ENCODE assay signal across 8 cellular contexts in genomic region chr12:54417712-54418440, GRCh38. TPM values are rescaled to one million over a fixed set of nuclear protein-coding genes. Genes with fewer than 3 reads are reported as not detected.
DNase-seq lines count a peak whose midpoint lies in the region; ATAC-seq and TF ChIP-seq lines count a peak whose summit lies in the region.

No MANE protein-coding gene starts in this region.

- H3K9me3 ChIP-seq in HCT116 (ENCODE audit: control insufficient read depth in 1 of 2, insufficient read depth in 1 of 2, low read depth in 1 of 2, low read length in 2 of 2) (no peaks in the 10 kb centered on the region), heart left ventricle (no peaks in the 10 kb centered on the region), sigmoid colon (no peaks in the 10 kb centered on the region)

- H4K20me1 ChIP-seq in HCT116 (ENCODE audit: insufficient read depth): no peaks in the 10 kb centered on the region

- H3K27ac ChIP-seq in HCT116 (ENCODE audit: low read depth, low read length) (peak overlapping the region; percentile 77; the same call in 1 of the 2 replicates), heart left ventricle (peak overlapping the region; percentile 85 to 99 (median 96)), sigmoid colon (peak overlapping the region; percentile 96 to 100 (median 100))

- POLR2A ChIA-PET in HCT116 (lab: Charles Lee): interaction anchor here (1.7 kb wide), 1 partner anchor 18 kb away, joined by 5 read pairs; no protein-coding TSS in a partner anchor
- POLR2A ChIA-PET in activated CD4-positive, alpha-beta memory T cell treated with anti-CD3 and anti-CD28 coated beads, Interleukin-2, amount 10 ng/mL, durations not matched to agents 7 days and 5 days (lab: Charles Lee): interaction anchor here (0.7 to 2.7 kb wide), 9 partner anchors 12 to 137 kb away, joined by 3 to 11 read pairs (median 10); partner anchors contain the start of genes CBX5, COPZ1, HNRNPA1 and NCKAP1L

- TSS peak; percentile 34 for BruUV-seq in HCT116 (replicated peaks; lab: Mats Ljungman, UMichigan)

- H3K27me3 ChIP-seq in HCT116 (ENCODE audit: insufficient read depth, low read length) (no peaks in the 10 kb centered on the region), heart left ventricle (no peaks in the 10 kb centered on the region), sigmoid colon (no peaks in the 10 kb centered on the region)

- DNase-seq in HCT116 (ENCODE audit: low read depth, low spot score) (no peak), heart left ventricle (peak in 3 of 5 donors; percentile 58 to 73 (median 67)), sigmoid colon (peak; percentile 80), hippocampal formation (lab: John Stamatoyannopoulos, UW) (no peak), NCI-H2029 treated with DMSO at 0.1 percent for 48 hours (lab: John Stamatoyannopoulos, UW) (no peak)
- DNase-seq in activated CD4-positive, alpha-beta memory T cell treated with anti-CD3 and anti-CD28 coated beads, Interleukin-2, amount 10 ng/mL, durations not matched to agents 7 days and 5 days: no peak

- H3K27ac Mint-ChIP-seq in activated CD4-positive, alpha-beta memory T cell treated with anti-CD3 and anti-CD28 coated beads, Interleukin-2, amount 10 ng/mL, durations not matched to agents 7 days and 5 days: peak overlapping the region; percentile 85

- H3K4me3 Mint-ChIP-seq in activated CD4-positive, alpha-beta memory T cell treated with anti-CD3 and anti-CD28 coated beads, Interleukin-2, amount 10 ng/mL, durations not matched to agents 7 days and 5 days: peak overlapping the region; percentile 93

- no peaks in the 10 kb centered on the region for H3K36me3 ChIP-seq in HCT116 (ENCODE audit: control insufficient read depth in 1 of 2, insufficient read depth in 2 of 2, low read length in 2 of 2)
- H3K36me3 ChIP-seq in heart left ventricle: peaks cover 0 to 2% (median 0%) of the 10 kb centered on the region in 9 donors
- peaks cover 0 to 24% (median 3%) of the 10 kb centered on the region in 4 donors for H3K36me3 ChIP-seq in sigmoid colon

- CTCF ChIA-PET in HCT116 (lab: Charles Lee): interaction anchor here (7.1 kb wide), 1 partner anchor 18 kb away, joined by 41 read pairs; no protein-coding TSS in a partner anchor
- CTCF ChIA-PET in activated CD4-positive, alpha-beta memory T cell treated with anti-CD3 and anti-CD28 coated beads, Interleukin-2, amount 10 ng/mL, durations not matched to agents 7 days and 5 days (lab: Charles Lee): interaction anchor here (0.8 to 11.8 kb wide), 5 partner anchors 11 to 85 kb away, joined by 3 to 282 read pairs (median 10); no protein-coding TSS in a partner anchor

- no peak; the same call in 1 of the 2 replicates for ATAC-seq in HCT116
- peak in 3 of 4 donors; percentile 12 to 63 (median 15) for ATAC-seq in heart left ventricle
- ATAC-seq in GM19023 (IDR thresholded peaks at IDR 0.05; ENCODE audit: unreplicated experiment): no peak
- no peak for ATAC-seq in HG03460 (IDR thresholded peaks at IDR 0.05; ENCODE audit: unreplicated experiment)

- TF ChIP-seq POLR2A in HCT116 (IDR thresholded peaks at IDR 0.05; ENCODE audit: borderline replicate concordance, extremely low read depth, insufficient read depth, insufficient read length): no peak
- TF ChIP-seq POLR2A in heart left ventricle (IDR thresholded peaks at IDR 0.05): no peak
- no peak for TF ChIP-seq POLR2A in sigmoid colon (IDR thresholded peaks at IDR 0.05)

- H3K9ac ChIP-seq in HCT116 (ENCODE audit: low read length): peak overlapping the region; percentile 89

- 5 to 7% (median 6%) methylated on average over 18 to 25 of the region's 25 CpGs for WGBS in heart left ventricle, 4 donors
- WGBS in sigmoid colon, 2 donors: 9 to 36% methylated on average over 25 of the region's 25 CpGs

- TF ChIP-seq RAD21 in HCT116 (IDR thresholded peaks at IDR 0.05; ENCODE audit: low read depth): no peak

- H3K4me1 ChIP-seq in HCT116 (ENCODE audit: control insufficient read depth in 1 of 2, insufficient read depth in 2 of 2, low read length in 2 of 2) (peaks cover 16 to 60% of the 10 kb centered on the region in 2 experiments), heart left ventricle (peaks cover 7 to 79% (median 67%) of the 10 kb centered on the region in 12 donors), sigmoid colon (peaks cover 0 to 75% (median 63%) of the 10 kb centered on the region in 4 donors)

- H3K4me3 ChIP-seq in HCT116 (replicated peaks in 1 of 2; ENCODE audit: low read depth in 1 of 2, low read length in 2 of 2): peak overlapping the region; percentile 87 to 95
- H3K4me3 ChIP-seq in heart left ventricle: peak overlapping the region; percentile 67 to 97 (median 88)
- H3K4me3 ChIP-seq in sigmoid colon: peak overlapping the region; percentile 96 to 100 (median 100)

- peaks cover 46% of the 10 kb centered on the region for H3K79me2 ChIP-seq in HCT116 (ENCODE audit: insufficient read depth, low read length)

- RAD21 ChIA-PET in HCT116 (lab: Charles Lee; ENCODE audit: low non-redundant PET in 1 of 2, low total read pairs in 2 of 2, uncharacterized antibody in 2 of 2, unreplicated experiment in 2 of 2): no interaction called here

- H3K9me3 Mint-ChIP-seq in activated CD4-positive, alpha-beta memory T cell treated with anti-CD3 and anti-CD28 coated beads, Interleukin-2, amount 10 ng/mL, durations not matched to agents 7 days and 5 days: no peaks in the 10 kb centered on the region

- H3K27me3 Mint-ChIP-seq in activated CD4-positive, alpha-beta memory T cell treated with anti-CD3 and anti-CD28 coated beads, Interleukin-2, amount 10 ng/mL, durations not matched to agents 7 days and 5 days: peaks cover 21% of the 10 kb centered on the region

- peaks cover 64% of the 10 kb centered on the region for H3K4me1 Mint-ChIP-seq in activated CD4-positive, alpha-beta memory T cell treated with anti-CD3 and anti-CD28 coated beads, Interleukin-2, amount 10 ng/mL, durations not matched to agents 7 days and 5 days

- TF ChIP-seq EP300 in sigmoid colon (IDR thresholded peaks at IDR 0.05): no peak

- H2AFZ ChIP-seq in HCT116 (ENCODE audit: low read depth, low read length, poor library complexity, severe bottlenecking): no peak overlapping the region

- H3K9me2 ChIP-seq in HCT116 (ENCODE audit: insufficient read depth): no peaks in the 10 kb centered on the region

- intact Hi-C loops in HCT116 (cut with micrococcal nuclease) (no loop called here), heart left ventricle (cut with DNase I) (loop anchor here in 4 of 10 donors (2.0 kb wide), 2 partner anchors 15 to 17 kb away; no protein-coding TSS in a partner anchor), sigmoid colon (cut with DNase I) (loop anchor here (2.0 kb wide), 1 partner anchor 15 kb away; no protein-coding TSS in a partner anchor)

- TF ChIP-seq CTCF in HCT116 (IDR thresholded peaks at IDR 0.05 in 2 of 3, conservative IDR thresholded peaks at IDR 0.05 in 1 of 3; ENCODE audit: borderline replicate concordance in 1 of 3, insufficient read depth in 1 of 3, low read depth in 2 of 3, low read length in 2 of 3) (no peak), heart left ventricle (IDR thresholded peaks at IDR 0.05) (no peak), sigmoid colon (IDR thresholded peaks at IDR 0.05) (no peak)

- H3K36me3 Mint-ChIP-seq in activated CD4-positive, alpha-beta memory T cell treated with anti-CD3 and anti-CD28 coated beads, Interleukin-2, amount 10 ng/mL, durations not matched to agents 7 days and 5 days (ENCODE audit: low read depth): peaks cover 38% of the 10 kb centered on the region

- peak overlapping the region; percentile 93 for H3K4me2 ChIP-seq in HCT116 (ENCODE audit: low read length)

TF ChIP-seq in HCT116, 20 proteins besides CTCF, POLR2A, EP300 and RAD21 (continues in another document):
- no peak for TF ChIP-seq ATF3 (IDR thresholded peaks at IDR 0.05)

RNA-seq across cellular contexts. Expression of gene ITGA5, which starts 1.2 kb away (rescaled TPM):
- 49.7 TPM for total RNA-seq in HCT116 (2021; ENCODE audit: unreplicated experiment)
- polyA plus RNA-seq in HCT116 (2012): 58.3 and 64.0 TPM in 2 replicates
- 100 to 1,000 TPM; 102 to 107 TPM for total RNA-seq in activated CD4-positive, alpha-beta memory T cell treated with anti-CD3 and anti-CD28 coated beads, Interleukin-2, amount 10 ng/mL, durations not matched to agents 7 days and 5 days
- total RNA-seq in heart left ventricle: 100 to 1,000 TPM in 2 of 9 donors, 10 to 100 TPM in 7; 41.6 to 128 (median 55.0) TPM
- 100 to 1,000 TPM in 1 of 2 donors, 10 to 100 TPM in 1; 33.2 to 301 TPM for polyA plus RNA-seq in heart left ventricle
- 100 to 1,000 TPM; 200 to 765 (median 459) TPM for total RNA-seq in sigmoid colon
- 10 to 100 TPM in 1 of 3 donors, 1 to 10 TPM in 2; 7.4 to 92.7 (median 7.8) TPM for polyA plus RNA-seq in sigmoid colon

RNA-seq across cellular contexts. Expression of gene ZNF385A, which starts 33.3 kb away (rescaled TPM):
- total RNA-seq in HCT116 (2021; ENCODE audit: unreplicated experiment): 34.7 TPM
- 32.1 and 34.1 TPM in 2 replicates for polyA plus RNA-seq in HCT116 (2012)
- 1 to 10 TPM in 1 of 2 experiments, under 1 TPM in 1; 0.38 to 1.2 TPM for total RNA-seq in activated CD4-positive, alpha-beta memory T cell treated with anti-CD3 and anti-CD28 coated beads, Interleukin-2, amount 10 ng/mL, durations not matched to agents 7 days and 5 days
- 10 to 100 TPM in 4 of 9 donors, 1 to 10 TPM in 5; 3.6 to 22.7 (median 6.7) TPM for total RNA-seq in heart left ventricle
- polyA plus RNA-seq in heart left ventricle: 1 to 10 TPM; 5.3 TPM
- 10 to 100 TPM in 2 of 4 donors, 1 to 10 TPM in 2; 5.6 to 18.6 (median 10.6) TPM for total RNA-seq in sigmoid colon
- polyA plus RNA-seq in sigmoid colon: 10 to 100 TPM in 1 of 3 donors, 1 to 10 TPM in 2; 4.4 to 19.2 (median 7.0) TPM

RNA-seq across cellular contexts. Expression of gene GPR84, which starts 53.6 kb away (rescaled TPM):
- total RNA-seq in HCT116 (2021; ENCODE audit: unreplicated experiment) (not detected), heart left ventricle (1 to 10 TPM in 2 of 9 donors, under 1 TPM in 2, not detected in 5; 0.21 to 4.4 (median 0.94) TPM), sigmoid colon (under 1 TPM in 1 of 4 donors, not detected in 3; 0.54 TPM)
- polyA plus RNA-seq in HCT116 (2012): 0.05 and 0.17 TPM in 2 replicates
- total RNA-seq in activated CD4-positive, alpha-beta memory T cell treated with anti-CD3 and anti-CD28 coated beads, Interleukin-2, amount 10 ng/mL, durations not matched to agents 7 days and 5 days: under 1 TPM; 0.18 to 0.25 TPM
- polyA plus RNA-seq in heart left ventricle (under 1 TPM in 1 of 2 donors, not detected in 1; 0.37 TPM), sigmoid colon (under 1 TPM; 0.60 to 0.92 (median 0.69) TPM)

RNA-seq across cellular contexts. Expression of gene GTSF1, which starts 55.5 kb away (rescaled TPM):
- total RNA-seq in HCT116 (2021; ENCODE audit: unreplicated experiment) (229 TPM), heart left ventricle (1 to 10 TPM in 1 of 9 donors, not detected in 8; 1.2 TPM), sigmoid colon (not detected)
- 200 and 272 TPM in 2 replicates for polyA plus RNA-seq in HCT116 (2012)
- 10 to 100 TPM; 14.9 to 16.4 TPM for total RNA-seq in activated CD4-positive, alpha-beta memory T cell treated with anti-CD3 and anti-CD28 coated beads, Interleukin-2, amount 10 ng/mL, durations not matched to agents 7 days and 5 days
- polyA plus RNA-seq in heart left ventricle (under 1 TPM in 1 of 2 donors, not detected in 1; 0.39 TPM), sigmoid colon (1 to 10 TPM in 2 of 3 donors, not detected in 1; 1.4 to 3.6 TPM)

Comparison
In these comparisons a context has a peak if more than half of its experiments do, and no peak if none do; other contexts are left out.
1. ATAC-seq: peak in heart left ventricle (3 of 4); none in HCT116 (single experiment), GM19023 (single experiment) and HG03460 (single experiment).
2. DNase-seq: peak in heart left ventricle (3 of 5) and sigmoid colon (single experiment); none in HCT116 (single experiment), activated CD4-positive, alpha-beta memory T cell treated with anti-CD3 and anti-CD28 coated beads, Interleukin-2, amount 10 ng/mL, durations not matched to agents 7 days and 5 days (single experiment), hippocampal formation (0 of 2) and NCI-H2029 treated with DMSO at 0.1 percent for 48 hours (single experiment).
3. Peak in every context shown above with its lines, with median percentiles within 50 percentile points of each other: H3K27ac ChIP-seq and H3K4me3 ChIP-seq.